Comparison of ENCODE assay signal across 7 cellular contexts in the genomic region with DNA sequence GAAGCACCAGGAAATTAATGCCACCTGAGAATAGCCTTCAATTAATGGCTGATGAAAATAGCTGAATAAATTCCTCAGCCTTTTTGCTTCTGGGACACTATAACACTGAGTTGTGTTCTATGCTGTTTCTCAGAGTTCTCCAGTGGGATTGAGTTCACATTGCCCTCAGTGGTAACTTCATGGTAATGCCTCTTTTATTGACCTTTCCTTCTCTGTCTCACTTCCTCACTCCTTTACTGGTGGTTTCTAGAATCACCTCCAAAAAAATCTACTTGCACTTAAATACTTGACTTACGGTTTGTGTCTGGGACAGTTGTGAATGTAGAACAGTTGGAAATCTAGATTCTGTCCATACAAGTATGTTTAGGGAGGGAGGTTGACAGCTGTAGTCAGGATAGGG.
"Had no signal": no experiment of that assay in that cellular context is flagged by ENCODE, and none has a peak within 500 bp of the region (broad histone marks: within the 10 kb centered on the region; RNA-seq: fewer than 3 reads in every experiment).

No MANE protein-coding gene starts in this region.

- H3K4me3 ChIP-seq: K562 had no signal

- DNase-seq: IMR-90, KBM-7, KG1 had no signal

- H3K9me3 Mint-ChIP-seq: IgD-negative memory B cell had no signal

- H3K27me3 Mint-ChIP-seq: IgD-negative memory B cell had no signal

- H3K27ac ChIP-seq: HL-60 had no signal

- ATAC-seq: HepG2, K562 had no signal

- H3K27ac Mint-ChIP-seq: IgD-negative memory B cell had no signal
